In the genomic region with DNA sequence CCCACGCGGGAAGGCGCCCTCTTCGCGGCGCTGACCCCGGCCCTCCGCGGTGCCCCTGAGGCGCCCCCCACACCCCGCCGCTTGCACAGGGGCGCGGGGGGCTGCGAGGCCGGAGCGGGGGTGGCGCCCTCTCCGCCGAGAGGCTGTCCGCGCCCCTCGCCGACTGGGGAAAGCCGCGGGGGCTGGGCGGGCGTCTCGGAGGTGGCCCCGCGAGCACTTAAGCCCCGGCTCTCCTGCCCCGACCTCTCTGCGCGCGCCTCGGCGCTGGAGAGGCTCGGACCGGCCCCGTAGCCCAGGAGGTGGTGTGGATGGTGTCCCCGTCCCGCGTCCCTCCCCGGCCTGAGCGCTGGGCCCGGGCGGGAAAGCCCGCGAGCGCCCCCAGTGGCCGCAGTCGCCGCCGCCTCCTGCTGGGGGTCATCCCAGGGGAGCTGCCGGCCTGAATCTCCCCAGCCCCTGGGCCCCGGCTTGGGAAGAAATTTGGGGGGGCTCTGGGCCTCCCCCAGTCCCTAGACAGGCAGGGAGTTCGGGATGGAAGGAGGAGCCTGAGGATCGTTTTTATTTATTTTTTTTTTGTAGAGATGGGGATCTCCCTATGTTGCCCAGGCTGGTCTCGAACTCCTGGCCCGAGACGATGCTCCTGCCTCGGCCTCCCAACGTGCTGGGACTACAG, we compare ENCODE assay signal across 1 cellular context.
TF ChIP-seq lines count a peak whose summit lies in the region.

No MANE protein-coding gene starts in this region.

TF ChIP-seq in K562, 482 proteins besides CTCF, POLR2A, EP300 and RAD21 (continued from another document):
- TF ChIP-seq HMGN3 (IDR thresholded peaks at IDR 0.05; ENCODE audit: borderline replicate concordance, extremely low read depth, insufficient read length, low read depth, low read length) (peak; percentile 87), EGR1 (conservative IDR thresholded peaks at IDR 0.05) (peak; percentile 21; the same call in 1 of the 2 replicates), THRAP3 (IDR thresholded peaks at IDR 0.05; ENCODE audit: borderline replicate concordance) (no peak), TBL1XR1 (IDR thresholded peaks at IDR 0.05; ENCODE audit: low read length in 2 of 2) (no peak), TBP (optimal IDR thresholded peaks at IDR 0.05; ENCODE audit: low read depth, low read length) (peak; percentile 80)
TF ChIP-seq in K562: peak in this region for 99.
